In the genomic region with DNA sequence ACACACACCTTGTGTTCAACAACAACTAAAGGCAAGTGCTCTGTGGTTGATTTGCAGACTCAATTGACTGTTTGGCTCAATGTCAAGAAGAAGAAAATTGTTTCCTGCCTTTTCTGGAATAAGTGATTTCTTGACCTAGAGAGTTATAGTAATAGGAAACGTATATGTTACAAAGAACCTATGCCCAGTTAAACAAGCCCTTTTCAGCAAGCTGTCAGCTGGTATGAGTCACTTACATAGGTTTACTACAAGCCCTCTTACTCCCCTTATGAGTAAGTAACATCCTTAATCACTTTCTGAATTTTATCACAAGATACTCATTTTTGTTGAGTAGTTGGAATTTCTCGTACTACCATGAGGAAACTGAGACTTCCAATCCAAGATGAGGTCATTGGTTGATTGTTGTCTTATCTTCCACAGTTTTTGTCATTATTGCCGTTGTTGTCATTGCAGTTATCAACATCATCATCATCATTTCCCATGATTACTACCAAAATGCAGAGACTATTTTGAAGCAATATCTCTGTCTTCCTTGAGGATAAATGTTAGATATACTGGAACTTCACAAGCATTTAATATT, we compare ENCODE assay signal across 15 cellular contexts.
DNase-seq lines count a peak whose midpoint lies in the region; ATAC-seq lines count a peak whose summit lies in the region.
"Had no signal": no experiment of that assay in that cellular context is flagged by ENCODE, and none has a peak within 500 bp of the region (broad histone marks: within the 10 kb centered on the region; RNA-seq: fewer than 3 reads in every experiment).

No MANE protein-coding gene starts in this region.

- H3K56ac ChIP-seq in mesendoderm (ENCODE audit: low read length) = no peak overlapping the region

- H3K4ac ChIP-seq in mesenchymal stem cell (ENCODE audit: low read depth in 1 of 2, low read length in 2 of 2) (no peak overlapping the region), mesendoderm (ENCODE audit: low read depth, low read length) (no peak overlapping the region)

- H3K9ac ChIP-seq in mesenchymal stem cell (ENCODE audit: low read length) = no peak overlapping the region
- H3K9ac ChIP-seq in mesendoderm (ENCODE audit: low read length) = no peak overlapping the region

- H3K4me3 ChIP-seq in mesenchymal stem cell (ENCODE audit: insufficient read depth in 1 of 2, low read depth in 1 of 2, low read length in 2 of 2) (no peak overlapping the region), mesendoderm (ENCODE audit: low read length) (no peak overlapping the region)
- H3K4me3 ChIP-seq: spleen had no signal

- H2AK5ac ChIP-seq in mesenchymal stem cell (ENCODE audit: low read length, severe bottlenecking) (no peak overlapping the region), mesendoderm (ENCODE audit: low read length) (no peak overlapping the region)

- WGBS in mesenchymal stem cell = 0% methylated on average over 1 of the region's 3 CpGs
- no CpG with 5 or more reads among the region's 3 CpGs for WGBS in mesendoderm (ENCODE audit: extremely low coverage, insufficient coverage, low lambda C conversion rate)

- H3K9me3 ChIP-seq in mesenchymal stem cell (ENCODE audit: control insufficient read depth, low read length) = no peaks in the 10 kb centered on the region
- H3K9me3 ChIP-seq: spleen had no signal

- H3K4me1 ChIP-seq in mesenchymal stem cell (ENCODE audit: control insufficient read depth, insufficient read depth, low read depth, low read length) = no peaks in the 10 kb centered on the region
- no peaks in the 10 kb centered on the region for H3K4me1 ChIP-seq in mesendoderm (ENCODE audit: control insufficient read depth, low read depth, low read length)
- H3K4me1 ChIP-seq: spleen had no signal

- no peak overlapping the region for H2BK12ac ChIP-seq in mesenchymal stem cell (ENCODE audit: low read length in 2 of 2)

- no peaks in the 10 kb centered on the region for H3K9me3 Mint-ChIP-seq in activated T-cell treated with anti-CD3 and anti-CD28 coated beads, Interleukin-2, amount 50 U/mL, for 24 hours
- H3K9me3 Mint-ChIP-seq: WTC11 had no signal

- no peak overlapping the region for H4K5ac ChIP-seq in mesendoderm (ENCODE audit: low read length)

- H3K18ac ChIP-seq in mesenchymal stem cell (ENCODE audit: low read depth in 1 of 2, low read length in 2 of 2) (no peak overlapping the region), mesendoderm (ENCODE audit: low read length) (no peak overlapping the region)

- H2BK5ac ChIP-seq in mesenchymal stem cell (ENCODE audit: low read depth, low read length, poor library complexity, severe bottlenecking) = no peak overlapping the region
- no peak overlapping the region for H2BK5ac ChIP-seq in mesendoderm (ENCODE audit: low read length)

- no peaks in the 10 kb centered on the region for H3K79me2 ChIP-seq in mesendoderm (ENCODE audit: control insufficient read depth, insufficient read depth, low read length)

- H2AFZ ChIP-seq in mesenchymal stem cell (ENCODE audit: low read depth, low read length) = no peak overlapping the region

- H3K79me1 ChIP-seq in mesenchymal stem cell (replicated peaks; ENCODE audit: low read length, poor library complexity, severe bottlenecking) (no peaks in the 10 kb centered on the region), mesendoderm (ENCODE audit: low read length) (no peaks in the 10 kb centered on the region)

- H3K14ac ChIP-seq in mesenchymal stem cell (ENCODE audit: low read length in 2 of 2) = no peak overlapping the region

- H3K27ac ChIP-seq in mesenchymal stem cell (ENCODE audit: low read length, poor library complexity, severe bottlenecking) (no peak overlapping the region), mesendoderm (ENCODE audit: low read depth, low read length) (no peak overlapping the region)
- H3K27ac ChIP-seq: spleen had no signal

- peaks cover 9% of the 10 kb centered on the region for H3K4me1 Mint-ChIP-seq in activated T-cell treated with anti-CD3 and anti-CD28 coated beads, Interleukin-2, amount 50 U/mL, for 24 hours (ENCODE audit: low read depth)
- H3K4me1 Mint-ChIP-seq: naive thymus-derived CD4-positive, alpha-beta T cell; WTC11 had no signal

- DNase-seq in activated T-cell treated with anti-CD3 and anti-CD28 coated beads, Interleukin-2, amount 50 U/mL, for 24 hours = no peak
- DNase-seq in activated T-cell treated with anti-CD3 and anti-CD28 coated beads for 4 hours (no peak), mesenchymal stem cell (peak; percentile 42), NCI-H1417 (lab: John Stamatoyannopoulos, UW) (no peak), mesendoderm (no peak), activated gamma-delta T cell treated with Interleukin-2 at 50 U/mL for 16 hours (no peak)
- DNase-seq: ACHN; activated naive CD4-positive, alpha-beta T cell treated with Interleukin-2 at 50 U/mL for 16 hours; naive thymus-derived CD4-positive, alpha-beta T cell; NCI-H1694; spleen had no signal

- H3K27me3 ChIP-seq in mesenchymal stem cell (ENCODE audit: control insufficient read depth in 1 of 2, insufficient read depth in 1 of 2, low read length in 2 of 2) = no peaks in the 10 kb centered on the region
- no peaks in the 10 kb centered on the region for H3K27me3 ChIP-seq in mesendoderm (ENCODE audit: insufficient read depth, low read length, poor library complexity)
- H3K27me3 ChIP-seq: spleen had no signal

- H2BK120ac ChIP-seq in mesenchymal stem cell (ENCODE audit: low read depth, low read length) = no peak overlapping the region
- no peak overlapping the region for H2BK120ac ChIP-seq in mesendoderm (ENCODE audit: low read depth, low read length)

- no peak overlapping the region for H2BK15ac ChIP-seq in mesenchymal stem cell (ENCODE audit: low read depth, poor library complexity, severe bottlenecking)
- H2BK15ac ChIP-seq in mesendoderm (replicated peaks; ENCODE audit: low read depth) = no peak overlapping the region

- H3K23ac ChIP-seq in mesenchymal stem cell (ENCODE audit: low read length in 2 of 2) = no peak overlapping the region
- H3K23ac ChIP-seq in mesendoderm (ENCODE audit: low read length) = no peak overlapping the region

- H3K27ac Mint-ChIP-seq in activated T-cell treated with anti-CD3 and anti-CD28 coated beads, Interleukin-2, amount 50 U/mL, for 24 hours = peak overlapping the region; percentile 42
- H3K27ac Mint-ChIP-seq: naive thymus-derived CD4-positive, alpha-beta T cell; WTC11 had no signal

- H3K4me2 ChIP-seq in mesenchymal stem cell (ENCODE audit: low read length, poor library complexity, severe bottlenecking) (no peak overlapping the region), mesendoderm (ENCODE audit: low read length) (no peak overlapping the region)

- no peak overlapping the region for H3K4me3 Mint-ChIP-seq in activated T-cell treated with anti-CD3 and anti-CD28 coated beads, Interleukin-2, amount 50 U/mL, for 24 hours
- H3K4me3 Mint-ChIP-seq: naive thymus-derived CD4-positive, alpha-beta T cell; WTC11 had no signal

- ATAC-seq in HG02610 (IDR thresholded peaks at IDR 0.05; ENCODE audit: unreplicated experiment) (peak; percentile 73), HG03571 (IDR thresholded peaks at IDR 0.05; ENCODE audit: unreplicated experiment) (peak; percentile 44)
- ATAC-seq: naive thymus-derived CD4-positive, alpha-beta T cell; Panc1; WTC11 had no signal

- H3K36me3 Mint-ChIP-seq in activated T-cell treated with anti-CD3 and anti-CD28 coated beads, Interleukin-2, amount 50 U/mL, for 24 hours (ENCODE audit: low read depth) = no peaks in the 10 kb centered on the region
- H3K36me3 Mint-ChIP-seq: naive thymus-derived CD4-positive, alpha-beta T cell; WTC11 had no signal

- H3K36me3 ChIP-seq in mesenchymal stem cell (ENCODE audit: control insufficient read depth in 1 of 2, insufficient read depth in 2 of 2, low read depth in 1 of 2, low read length in 2 of 2) = no peaks in the 10 kb centered on the region
- H3K36me3 ChIP-seq in mesendoderm (ENCODE audit: control insufficient read depth, insufficient read depth, low read length) = no peaks in the 10 kb centered on the region
- H3K36me3 ChIP-seq: spleen had no signal

- no peak overlapping the region for H4K91ac ChIP-seq in mesenchymal stem cell (ENCODE audit: low read length)

- H3K27me3 Mint-ChIP-seq in activated T-cell treated with anti-CD3 and anti-CD28 coated beads, Interleukin-2, amount 50 U/mL, for 24 hours = peaks cover 14% of the 10 kb centered on the region

- H4K8ac ChIP-seq in mesenchymal stem cell (ENCODE audit: low read length) (no peak overlapping the region), mesendoderm (ENCODE audit: low read depth, low read length) (no peak overlapping the region)
